2 cellular contexts compared by ENCODE assay signal in the genomic region with DNA sequence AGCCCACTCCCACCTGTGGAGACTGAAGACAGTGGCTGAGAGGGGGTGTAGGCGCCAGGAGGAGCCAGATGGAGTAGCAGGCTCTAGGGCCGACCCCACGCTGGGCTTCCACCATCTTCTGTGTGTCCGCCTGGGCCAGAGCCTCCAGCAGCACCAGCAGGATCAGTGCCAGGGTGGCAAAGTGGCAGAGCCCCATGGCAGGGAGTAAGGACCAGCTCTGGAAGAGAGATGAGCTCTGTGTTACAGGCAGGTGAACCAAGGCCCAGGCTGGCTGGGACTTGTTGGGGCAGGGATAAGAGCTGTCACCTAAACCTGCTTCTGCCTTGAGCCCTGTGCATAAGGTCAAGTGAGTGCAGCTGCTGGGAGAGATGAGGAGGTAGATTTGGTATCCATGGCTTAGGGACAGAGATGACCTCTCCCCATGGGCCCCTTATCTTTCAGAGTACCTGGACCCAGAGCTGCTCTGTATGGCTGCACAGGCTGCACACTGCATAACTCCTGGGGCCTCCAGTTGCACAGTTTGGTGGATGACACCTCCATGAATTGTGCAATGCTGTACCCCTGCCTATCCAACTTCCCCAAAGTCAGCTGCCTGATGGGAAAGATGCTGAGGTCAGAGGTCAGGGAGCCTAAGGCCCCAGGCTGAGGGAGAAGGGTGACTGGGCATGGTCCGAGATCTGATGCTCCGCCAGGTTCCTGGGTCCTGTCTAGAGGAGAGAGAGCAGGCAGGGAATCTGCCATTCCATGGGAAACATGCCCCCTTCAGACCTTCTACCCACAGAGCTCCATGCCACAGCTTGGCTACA.
TF ChIP-seq lines count a peak whose summit lies in the region.

No MANE protein-coding gene starts in this region.

TF ChIP-seq in GM12878, 131 proteins besides CTCF, POLR2A, EP300 and RAD21:
- TF ChIP-seq SPI1 (IDR thresholded peaks at IDR 0.05; ENCODE audit: borderline replicate concordance, insufficient read depth, low read depth, low read length) (no peak), NR2F1 (conservative IDR thresholded peaks at IDR 0.05) (0 out of 2 replicates have a peak, but pooled peaks have one; percentile 22), ZNF622 (IDR thresholded peaks at IDR 0.05) (no peak)

TF ChIP-seq in HepG2, 621 proteins besides CTCF, POLR2A, EP300 and RAD21:
- TF ChIP-seq, protein P1, sequence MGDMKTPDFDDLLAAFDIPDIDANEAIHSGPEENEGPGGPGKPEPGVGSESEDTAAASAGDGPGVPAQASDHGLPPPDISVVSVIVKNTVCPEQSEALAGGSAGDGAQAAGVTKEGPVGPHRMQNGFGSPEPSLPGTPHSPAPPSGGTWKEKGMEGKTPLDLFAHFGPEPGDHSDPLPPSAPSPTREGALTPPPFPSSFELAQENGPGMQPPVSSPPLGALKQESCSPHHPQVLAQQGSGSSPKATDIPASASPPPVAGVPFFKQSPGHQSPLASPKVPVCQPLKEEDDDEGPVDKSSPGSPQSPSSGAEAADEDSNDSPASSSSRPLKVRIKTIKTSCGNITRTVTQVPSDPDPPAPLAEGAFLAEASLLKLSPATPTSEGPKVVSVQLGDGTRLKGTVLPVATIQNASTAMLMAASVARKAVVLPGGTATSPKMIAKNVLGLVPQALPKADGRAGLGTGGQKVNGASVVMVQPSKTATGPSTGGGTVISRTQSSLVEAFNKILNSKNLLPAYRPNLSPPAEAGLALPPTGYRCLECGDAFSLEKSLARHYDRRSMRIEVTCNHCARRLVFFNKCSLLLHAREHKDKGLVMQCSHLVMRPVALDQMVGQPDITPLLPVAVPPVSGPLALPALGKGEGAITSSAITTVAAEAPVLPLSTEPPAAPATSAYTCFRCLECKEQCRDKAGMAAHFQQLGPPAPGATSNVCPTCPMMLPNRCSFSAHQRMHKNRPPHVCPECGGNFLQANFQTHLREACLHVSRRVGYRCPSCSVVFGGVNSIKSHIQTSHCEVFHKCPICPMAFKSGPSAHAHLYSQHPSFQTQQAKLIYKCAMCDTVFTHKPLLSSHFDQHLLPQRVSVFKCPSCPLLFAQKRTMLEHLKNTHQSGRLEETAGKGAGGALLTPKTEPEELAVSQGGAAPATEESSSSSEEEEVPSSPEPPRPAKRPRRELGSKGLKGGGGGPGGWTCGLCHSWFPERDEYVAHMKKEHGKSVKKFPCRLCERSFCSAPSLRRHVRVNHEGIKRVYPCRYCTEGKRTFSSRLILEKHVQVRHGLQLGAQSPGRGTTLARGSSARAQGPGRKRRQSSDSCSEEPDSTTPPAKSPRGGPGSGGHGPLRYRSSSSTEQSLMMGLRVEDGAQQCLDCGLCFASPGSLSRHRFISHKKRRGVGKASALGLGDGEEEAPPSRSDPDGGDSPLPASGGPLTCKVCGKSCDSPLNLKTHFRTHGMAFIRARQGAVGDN (CRISPR knock-in tag; IDR thresholded peaks at IDR 0.05): peak; percentile 29; the same call in 1 of the 2 replicates
- no peak for TF ChIP-seq ZNF253 (CRISPR knock-in tag; IDR thresholded peaks at IDR 0.05; ENCODE audit: borderline replicate concordance)
- 0 out of 2 replicates have a peak, but pooled peaks have one; percentile 27 for TF ChIP-seq NR2C2 (CRISPR knock-in tag; IDR thresholded peaks at IDR 0.05; ENCODE audit: borderline replicate concordance)
TF ChIP-seq in HepG2: peak in this region for 2.
